In the genomic region with DNA sequence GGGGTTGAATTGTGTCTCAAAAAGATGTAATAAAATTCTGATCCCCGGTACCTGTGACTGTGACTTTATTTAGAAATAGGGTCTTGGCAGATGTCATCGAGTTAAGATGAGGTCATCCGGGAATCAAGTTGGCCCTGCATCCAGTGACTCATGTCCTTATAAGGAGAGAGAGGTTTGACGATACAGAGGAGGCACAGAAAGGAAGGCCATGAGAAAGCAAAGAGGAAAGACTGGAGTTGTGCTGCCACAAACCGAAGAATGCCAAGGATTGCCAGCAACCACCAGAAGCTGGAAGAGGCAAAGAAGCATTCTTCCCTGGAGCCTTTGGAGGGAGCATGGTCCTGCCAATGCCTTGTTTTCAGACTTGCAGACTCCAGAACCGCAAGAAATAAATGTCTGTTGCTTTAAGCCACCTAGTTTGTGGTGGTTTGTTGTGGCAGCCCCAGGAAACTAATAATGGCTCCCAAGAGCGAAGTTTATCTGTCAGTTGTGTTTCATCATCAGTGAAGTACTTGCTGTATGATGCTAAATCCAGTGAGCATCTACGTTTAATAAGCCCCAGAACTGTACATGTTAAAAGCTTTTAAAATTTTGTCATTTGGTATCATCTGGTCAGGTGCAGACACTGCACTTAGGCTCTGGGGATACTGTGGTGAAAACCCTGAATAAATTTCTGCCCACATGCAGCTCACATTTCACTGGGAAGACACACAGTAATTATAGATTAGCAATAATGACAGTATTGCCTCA, we compare ENCODE assay signal across 10 cellular contexts.
A peak's percentile ranks its signal among the peaks of the same experiment; 100 is the strongest.
DNase-seq lines count a peak whose midpoint lies in the region; ATAC-seq and TF ChIP-seq lines count a peak whose summit lies in the region.
"Had no signal": no experiment of that assay in that cellular context is flagged by ENCODE, and none has a peak within 500 bp of the region (broad histone marks: within the 10 kb centered on the region; RNA-seq: fewer than 3 reads in every experiment).

No MANE protein-coding gene starts in this region.

- H3K36me3 Mint-ChIP-seq in activated naive CD8-positive, alpha-beta T cell treated with anti-CD3 and anti-CD28 coated beads, Interleukin-2, amount 50 U/mL, for 24 hours (ENCODE audit: low read depth), result peaks cover 9% of the 10 kb centered on the region

- POLR2A ChIA-PET in AG04450 (lab: Yijun Ruan, JAX), result interaction anchor here (0.6 kb wide), 1 partner anchor 112 kb away, joined by 3 read pairs; no protein-coding TSS in a partner anchor

- H3K9me2 ChIP-seq in GM23248 (ENCODE audit: insufficient read depth), result no peaks in the 10 kb centered on the region; the same call in 1 of the 2 replicates

- H4K20me1 ChIP-seq in GM23248 (ENCODE audit: insufficient read depth), result no peaks in the 10 kb centered on the region

- no peaks in the 10 kb centered on the region for H3K9me3 Mint-ChIP-seq in activated naive CD8-positive, alpha-beta T cell treated with anti-CD3 and anti-CD28 coated beads, Interleukin-2, amount 50 U/mL, for 24 hours

- H3K79me2 ChIP-seq in GM23248 (ENCODE audit: insufficient read depth), result peaks cover 21% of the 10 kb centered on the region

- no peaks in the 10 kb centered on the region for H3K27me3 Mint-ChIP-seq in activated naive CD8-positive, alpha-beta T cell treated with anti-CD3 and anti-CD28 coated beads, Interleukin-2, amount 50 U/mL, for 24 hours

- ATAC-seq in activated naive CD8-positive, alpha-beta T cell treated with anti-CD3 and anti-CD28 coated beads, Interleukin-2, amount 50 U/mL, for 24 hours, result no peak
- ATAC-seq in GM21526 (IDR thresholded peaks at IDR 0.05; ENCODE audit: low FRiP score, unreplicated experiment), result no peak
- ATAC-seq: K562 had no signal

- H3K4me3 Mint-ChIP-seq in activated naive CD8-positive, alpha-beta T cell treated with anti-CD3 and anti-CD28 coated beads, Interleukin-2, amount 50 U/mL, for 24 hours, result peak overlapping the region; percentile 24

- H3K4me3 ChIP-seq in AG04450 (ENCODE audit: low read depth, low read length) (no peak overlapping the region), GM23248 (peak overlapping the region; percentile 55)
- H3K4me3 ChIP-seq: K562, suprapubic skin had no signal

- peak overlapping the region; percentile 62 for H3K9ac ChIP-seq in GM23248

- peak overlapping the region; percentile 17; the same call in 1 of the 2 replicates for H2AFZ ChIP-seq in GM23248

- WGBS in GM23248 (ENCODE audit: low coverage in 1 of 2, low lambda C conversion rate in 2 of 2, missing lambda C conversion rate in 2 of 2), 2 experiments, result 3 to 8% methylated on average over 8 of the region's 8 CpGs

- H3K4me2 ChIP-seq in GM23248 (ENCODE audit: unreplicated experiment), result peak overlapping the region; percentile 61

- peaks cover 43% of the 10 kb centered on the region for H3K4me1 Mint-ChIP-seq in activated naive CD8-positive, alpha-beta T cell treated with anti-CD3 and anti-CD28 coated beads, Interleukin-2, amount 50 U/mL, for 24 hours

- H3K9me3 ChIP-seq in AG04450 (ENCODE audit: control insufficient read depth, insufficient read depth, low read length) (no peaks in the 10 kb centered on the region), GM23248 (ENCODE audit: low read depth) (no peaks in the 10 kb centered on the region)
- H3K9me3 ChIP-seq: suprapubic skin had no signal

- H3K27ac ChIP-seq in AG04450 (ENCODE audit: low read depth, low read length) (peak overlapping the region; percentile 77), GM23248 (peak overlapping the region; percentile 83)
- H3K27ac ChIP-seq: suprapubic skin had no signal

- CTCF ChIA-PET in AG04450 (lab: Charles Lee), result interaction anchor here (1.0 to 1.3 kb wide), 2 partner anchors 9 to 17 kb away, joined by 3 read pairs; no protein-coding TSS in a partner anchor

- in situ Hi-C loops in GM23248 (cut with MboI), result no loop called here

- H3K27me3 ChIP-seq in AG04450 (ENCODE audit: control insufficient read depth, insufficient read depth, low read length), result no peaks in the 10 kb centered on the region
- no peaks in the 10 kb centered on the region for H3K27me3 ChIP-seq in GM23248 (replicated peaks; ENCODE audit: insufficient read depth)
- H3K27me3 ChIP-seq: suprapubic skin had no signal

- H3K4me1 ChIP-seq in GM23248 (ENCODE audit: insufficient read depth), result peaks cover 31% of the 10 kb centered on the region

- H3K36me3 ChIP-seq in GM23248 (ENCODE audit: low read depth), result no peaks in the 10 kb centered on the region
- H3K36me3 ChIP-seq: suprapubic skin had no signal

- peaks cover 40% of the 10 kb centered on the region for H3F3A ChIP-seq in GM23248 (ENCODE audit: insufficient read depth)

- no peak for TF ChIP-seq CTCF in AG04450 (IDR thresholded peaks at IDR 0.05; ENCODE audit: low read depth, low read length)

- DNase-seq in AG04450 (ENCODE audit: low read depth, low spot score) (peak; percentile 23), GM23248 (peak; percentile 97), hepatic stellate cell (ENCODE audit: low spot score) (peak; percentile 31), SW480 (ENCODE audit: low spot score) (no peak), NCI-H1694 (lab: John Stamatoyannopoulos, UW) (no peak), NCI-H2196 treated with DMSO at 0.1 percent for 48 hours (lab: John Stamatoyannopoulos, UW; ENCODE audit: unreplicated experiment) (no peak)
- no peak for DNase-seq in activated naive CD8-positive, alpha-beta T cell treated with anti-CD3 and anti-CD28 coated beads, Interleukin-2, amount 50 U/mL, for 24 hours

- peak overlapping the region; percentile 84 for H3K27ac Mint-ChIP-seq in activated naive CD8-positive, alpha-beta T cell treated with anti-CD3 and anti-CD28 coated beads, Interleukin-2, amount 50 U/mL, for 24 hours

Comparison
In these comparisons a context has a peak if more than half of its experiments do, and no peak if none do; other contexts are left out.
1. DNase-seq: peak in AG04450 (single experiment), GM23248 (single experiment) and hepatic stellate cell (single experiment); none in activated naive CD8-positive, alpha-beta T cell treated with anti-CD3 and anti-CD28 coated beads, Interleukin-2, amount 50 U/mL, for 24 hours (single experiment), SW480 (single experiment), NCI-H1694 (single experiment) and NCI-H2196 treated with DMSO at 0.1 percent for 48 hours (single experiment).